Comparison of ENCODE assay signal across 25 cellular contexts in genomic region chr9:120718328-120718727, GRCh38.
"Had no signal": no experiment of that assay in that cellular context is flagged by ENCODE, and none has a peak within 500 bp of the region (broad histone marks: within the 10 kb centered on the region; RNA-seq: fewer than 3 reads in every experiment).

No MANE protein-coding gene starts in this region.

- ATAC-seq: HepG2, PC-3, T-cell had no signal

- H3K9me3 ChIP-seq: Peyer's patch had no signal

- H3K27ac ChIP-seq: Peyer's patch, SJSA1, SK-N-MC had no signal

- DNase-seq: IMR-90, Kasumi-1, KG1, MM.1S, NCI-H1105, NCI-H1417 treated with DMSO at 0.1 percent for 48 hours, NCI-H146, NCI-H1694 treated with DMSO at 0.1 percent for 48 hours, NCI-H1930, NCI-H2081, NCI-H2107, NCI-H2227 treated with DMSO at 0.1 percent for 48 hours, NCI-H524, NCI-H526 treated with DMSO at 0.1 percent for 48 hours, NCI-H748 treated with DMSO at 0.1 percent for 48 hours, PC-3, Peyer's patch, Right ventricle myocardium superior, RPMI8226, SIG-M5, SW 1271, T-cell had no signal

- FAIRE-seq: HepG2 had no signal

- H3K27me3 ChIP-seq: Peyer's patch, SJSA1 had no signal

- H3K4me3 ChIP-seq: Peyer's patch, SJSA1, SK-N-MC had no signal

- H3K36me3 ChIP-seq: Peyer's patch had no signal
